In the genomic region with DNA sequence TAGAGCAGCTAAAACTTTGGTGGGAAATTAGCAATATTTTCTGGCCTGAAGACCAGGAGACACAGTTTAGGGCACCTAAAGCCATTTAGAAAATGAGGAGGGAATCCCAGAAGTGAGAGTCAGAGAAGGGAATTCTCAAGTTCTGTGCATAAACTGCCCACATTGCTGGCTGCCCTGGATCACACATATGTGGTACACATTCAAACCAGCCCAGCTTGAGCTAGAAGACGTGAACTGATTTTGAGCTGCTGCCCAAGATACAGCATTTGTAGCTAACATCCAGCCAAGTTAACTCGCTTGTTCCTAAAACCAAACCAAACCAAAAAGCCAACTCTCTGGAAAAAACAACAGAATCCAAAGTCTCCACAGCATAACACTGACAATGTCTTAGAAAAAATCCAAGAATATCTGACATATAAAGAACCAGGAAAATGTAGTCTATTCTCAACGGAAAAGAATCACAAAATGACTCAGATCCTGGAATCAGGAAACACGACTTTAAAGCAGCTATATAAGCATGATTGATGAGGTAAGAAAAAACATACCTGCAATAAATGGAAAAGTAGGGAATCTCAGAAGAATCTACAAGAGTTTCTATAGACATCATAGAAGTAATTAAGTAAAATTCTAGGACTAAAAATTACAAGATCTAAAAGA, we compare ENCODE assay signal across 2 cellular contexts.
TF ChIP-seq lines count a peak whose summit lies in the region.

No MANE protein-coding gene starts in this region.

TF ChIP-seq in SK-N-SH, 30 proteins besides CTCF, POLR2A, EP300 and RAD21:
- no peak for TF ChIP-seq SIN3A (IDR thresholded peaks at IDR 0.05; ENCODE audit: borderline replicate concordance, low read depth, low read length)

TF ChIP-seq in SK-N-SH treated with all-trans-retinoic acid at 6 μM for 48 hours, 23 proteins besides CTCF, POLR2A, EP300 and RAD21:
- TF ChIP-seq, protein P1, sequence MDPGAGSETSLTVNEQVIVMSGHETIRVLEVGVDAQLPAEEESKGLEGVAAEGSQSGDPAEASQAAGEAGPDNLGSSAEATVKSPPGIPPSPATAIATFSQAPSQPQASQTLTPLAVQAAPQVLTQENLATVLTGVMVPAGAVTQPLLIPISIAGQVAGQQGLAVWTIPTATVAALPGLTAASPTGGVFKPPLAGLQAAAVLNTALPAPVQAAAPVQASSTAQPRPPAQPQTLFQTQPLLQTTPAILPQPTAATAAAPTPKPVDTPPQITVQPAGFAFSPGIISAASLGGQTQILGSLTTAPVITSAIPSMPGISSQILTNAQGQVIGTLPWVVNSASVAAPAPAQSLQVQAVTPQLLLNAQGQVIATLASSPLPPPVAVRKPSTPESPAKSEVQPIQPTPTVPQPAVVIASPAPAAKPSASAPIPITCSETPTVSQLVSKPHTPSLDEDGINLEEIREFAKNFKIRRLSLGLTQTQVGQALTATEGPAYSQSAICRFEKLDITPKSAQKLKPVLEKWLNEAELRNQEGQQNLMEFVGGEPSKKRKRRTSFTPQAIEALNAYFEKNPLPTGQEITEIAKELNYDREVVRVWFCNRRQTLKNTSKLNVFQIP (CRISPR knock-in tag; IDR thresholded peaks at IDR 0.05; ENCODE audit: borderline replicate concordance, low read depth) = no peak
- TF ChIP-seq ZNF565 (CRISPR knock-in tag; conservative IDR thresholded peaks at IDR 0.05; ENCODE audit: low read depth) (no peak), RARB (CRISPR knock-in tag; IDR thresholded peaks at IDR 0.05) (no peak), TCF4 (CRISPR knock-in tag; IDR thresholded peaks at IDR 0.05; ENCODE audit: borderline replicate concordance) (no peak), ZFP30 (CRISPR knock-in tag; IDR thresholded peaks at IDR 0.05) (no peak), OSR1 (CRISPR knock-in tag; IDR thresholded peaks at IDR 0.05) (no peak), ZFP3 (CRISPR knock-in tag; IDR thresholded peaks at IDR 0.05) (no peak), ZC3H10 (CRISPR knock-in tag; IDR thresholded peaks at IDR 0.05) (no peak), ZNF70 (CRISPR knock-in tag; IDR thresholded peaks at IDR 0.05) (no peak), BACH2 (CRISPR knock-in tag; IDR thresholded peaks at IDR 0.05; ENCODE audit: borderline replicate concordance) (no peak), ARNTL (CRISPR knock-in tag; IDR thresholded peaks at IDR 0.05; ENCODE audit: borderline replicate concordance, low read depth) (no peak), TOX (CRISPR knock-in tag; IDR thresholded peaks at IDR 0.05; ENCODE audit: borderline replicate concordance) (no peak)
- TF ChIP-seq, protein P2, sequence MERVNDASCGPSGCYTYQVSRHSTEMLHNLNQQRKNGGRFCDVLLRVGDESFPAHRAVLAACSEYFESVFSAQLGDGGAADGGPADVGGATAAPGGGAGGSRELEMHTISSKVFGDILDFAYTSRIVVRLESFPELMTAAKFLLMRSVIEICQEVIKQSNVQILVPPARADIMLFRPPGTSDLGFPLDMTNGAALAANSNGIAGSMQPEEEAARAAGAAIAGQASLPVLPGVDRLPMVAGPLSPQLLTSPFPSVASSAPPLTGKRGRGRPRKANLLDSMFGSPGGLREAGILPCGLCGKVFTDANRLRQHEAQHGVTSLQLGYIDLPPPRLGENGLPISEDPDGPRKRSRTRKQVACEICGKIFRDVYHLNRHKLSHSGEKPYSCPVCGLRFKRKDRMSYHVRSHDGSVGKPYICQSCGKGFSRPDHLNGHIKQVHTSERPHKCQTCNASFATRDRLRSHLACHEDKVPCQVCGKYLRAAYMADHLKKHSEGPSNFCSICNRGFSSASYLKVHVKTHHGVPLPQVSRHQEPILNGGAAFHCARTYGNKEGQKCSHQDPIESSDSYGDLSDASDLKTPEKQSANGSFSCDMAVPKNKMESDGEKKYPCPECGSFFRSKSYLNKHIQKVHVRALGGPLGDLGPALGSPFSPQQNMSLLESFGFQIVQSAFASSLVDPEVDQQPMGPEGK (CRISPR knock-in tag; IDR thresholded peaks at IDR 0.05; ENCODE audit: borderline replicate concordance) = no peak
- TF ChIP-seq, protein P3, sequence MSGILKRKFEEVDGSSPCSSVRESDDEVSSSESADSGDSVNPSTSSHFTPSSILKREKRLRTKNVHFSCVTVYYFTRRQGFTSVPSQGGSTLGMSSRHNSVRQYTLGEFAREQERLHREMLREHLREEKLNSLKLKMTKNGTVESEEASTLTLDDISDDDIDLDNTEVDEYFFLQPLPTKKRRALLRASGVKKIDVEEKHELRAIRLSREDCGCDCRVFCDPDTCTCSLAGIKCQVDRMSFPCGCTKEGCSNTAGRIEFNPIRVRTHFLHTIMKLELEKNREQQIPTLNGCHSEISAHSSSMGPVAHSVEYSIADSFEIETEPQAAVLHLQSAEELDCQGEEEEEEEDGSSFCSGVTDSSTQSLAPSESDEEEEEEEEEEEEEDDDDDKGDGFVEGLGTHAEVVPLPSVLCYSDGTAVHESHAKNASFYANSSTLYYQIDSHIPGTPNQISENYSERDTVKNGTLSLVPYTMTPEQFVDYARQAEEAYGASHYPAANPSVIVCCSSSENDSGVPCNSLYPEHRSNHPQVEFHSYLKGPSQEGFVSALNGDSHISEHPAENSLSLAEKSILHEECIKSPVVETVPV (CRISPR knock-in tag; IDR thresholded peaks at IDR 0.05) = no peak
- TF ChIP-seq, protein P4, sequence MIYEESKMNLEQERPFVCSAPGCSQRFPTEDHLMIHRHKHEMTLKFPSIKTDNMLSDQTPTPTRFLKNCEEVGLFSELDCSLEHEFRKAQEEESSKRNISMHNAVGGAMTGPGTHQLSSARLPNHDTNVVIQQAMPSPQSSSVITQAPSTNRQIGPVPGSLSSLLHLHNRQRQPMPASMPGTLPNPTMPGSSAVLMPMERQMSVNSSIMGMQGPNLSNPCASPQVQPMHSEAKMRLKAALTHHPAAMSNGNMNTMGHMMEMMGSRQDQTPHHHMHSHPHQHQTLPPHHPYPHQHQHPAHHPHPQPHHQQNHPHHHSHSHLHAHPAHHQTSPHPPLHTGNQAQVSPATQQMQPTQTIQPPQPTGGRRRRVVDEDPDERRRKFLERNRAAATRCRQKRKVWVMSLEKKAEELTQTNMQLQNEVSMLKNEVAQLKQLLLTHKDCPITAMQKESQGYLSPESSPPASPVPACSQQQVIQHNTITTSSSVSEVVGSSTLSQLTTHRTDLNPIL (CRISPR knock-in tag; IDR thresholded peaks at IDR 0.05; ENCODE audit: low read depth) = no peak
